Comparison of ENCODE assay signal across 21 cellular contexts in genomic region chr11:34674038-34674437, GRCh38. TPM values are rescaled to one million over a fixed set of nuclear protein-coding genes. Genes with fewer than 3 reads are reported as not detected.
DNase-seq lines count a peak whose midpoint lies in the region; ATAC-seq, FAIRE-seq and TF ChIP-seq lines count a peak whose summit lies in the region.
"Had no signal": no experiment of that assay in that cellular context is flagged by ENCODE, and none has a peak within 500 bp of the region (broad histone marks: within the 10 kb centered on the region; RNA-seq: fewer than 3 reads in every experiment).

No MANE protein-coding gene starts in this region.

- H3K4me3 ChIP-seq in HEK293 (ENCODE audit: low read depth, low read length) = no peak overlapping the region
- H3K4me3 ChIP-seq: A549; BLaER1 treated with 17β-estradiol and CSF1 and Interleukin-3, amounts not matched to agents 10 nM and 100 nM had no signal

- H3K9me3 ChIP-seq in HEK293 (ENCODE audit: control insufficient read depth, insufficient read depth, low read depth, low read length) = no peaks in the 10 kb centered on the region
- H3K9me3 ChIP-seq: A549; BLaER1 treated with 17β-estradiol and CSF1 and Interleukin-3, amounts not matched to agents 10 nM and 100 nM; Caco-2 had no signal

- H3K4me3 Mint-ChIP-seq in activated CD8-positive, alpha-beta T cell treated with anti-CD3 and anti-CD28 coated beads for 36 hours = no peak overlapping the region
- no peak overlapping the region for H3K4me3 Mint-ChIP-seq in activated naive CD8-positive, alpha-beta T cell treated with anti-CD3 and anti-CD28 coated beads, Interleukin-2, amount 50 U/mL, for 24 hours
- H3K4me3 Mint-ChIP-seq: B cell; CD4-positive, alpha-beta T cell; CD8-positive, alpha-beta T cell had no signal

- intact Hi-C loops in activated CD8-positive, alpha-beta T cell treated with anti-CD3 and anti-CD28 coated beads for 36 hours (cut with micrococcal nuclease) = no loop called here

- POLR2A ChIA-PET in HEK293 (lab: Yijun Ruan, JAX) = no interaction called here
- POLR2A ChIA-PET in activated CD8-positive, alpha-beta T cell treated with anti-CD3 and anti-CD28 coated beads for 36 hours (lab: Charles Lee) = no interaction called here

- H3K36me3 ChIP-seq in HEK293 (ENCODE audit: control insufficient read depth in 2 of 2, insufficient read depth in 1 of 2, low read length in 2 of 2) = no peaks in the 10 kb centered on the region
- H3K36me3 ChIP-seq: BLaER1 treated with 17β-estradiol and CSF1 and Interleukin-3, amounts not matched to agents 10 nM and 100 nM had no signal

- CTCF ChIA-PET in HEK293 (lab: Yijun Ruan, JAX) = no interaction called here
- CTCF ChIA-PET in activated CD8-positive, alpha-beta T cell treated with anti-CD3 and anti-CD28 coated beads for 36 hours (lab: Charles Lee) = no interaction called here

- no peak overlapping the region for H3K27ac Mint-ChIP-seq in activated CD8-positive, alpha-beta T cell treated with anti-CD3 and anti-CD28 coated beads for 36 hours
- H3K27ac Mint-ChIP-seq in activated naive CD8-positive, alpha-beta T cell treated with anti-CD3 and anti-CD28 coated beads, Interleukin-2, amount 50 U/mL, for 24 hours = no peak overlapping the region
- H3K27ac Mint-ChIP-seq: B cell; CD4-positive, alpha-beta T cell; CD8-positive, alpha-beta T cell had no signal

- no peak overlapping the region for H3K27ac ChIP-seq in HEK293 (ENCODE audit: extremely low read depth, low read depth, low read length)
- H3K27ac ChIP-seq: BLaER1 treated with 17β-estradiol and CSF1 and Interleukin-3, amounts not matched to agents 10 nM and 100 nM; C4-2B had no signal

- ATAC-seq in activated CD8-positive, alpha-beta T cell treated with anti-CD3 and anti-CD28 coated beads for 36 hours = no peak
- no peak for ATAC-seq in activated naive CD8-positive, alpha-beta T cell treated with anti-CD3 and anti-CD28 coated beads, Interleukin-2, amount 50 U/mL, for 24 hours
- ATAC-seq: A549; CD8-positive, alpha-beta T cell had no signal

- TF ChIP-seq CTCF in HEK293 (tag by site-specific recombination; IDR thresholded peaks at IDR 0.05) = no peak
- no peak for TF ChIP-seq CTCF in activated CD8-positive, alpha-beta T cell treated with anti-CD3 and anti-CD28 coated beads for 36 hours (IDR thresholded peaks at IDR 0.05)

- H3K27me3 Mint-ChIP-seq in activated CD8-positive, alpha-beta T cell treated with anti-CD3 and anti-CD28 coated beads for 36 hours = peaks cover 39% of the 10 kb centered on the region
- peaks cover 29% of the 10 kb centered on the region for H3K27me3 Mint-ChIP-seq in activated naive CD8-positive, alpha-beta T cell treated with anti-CD3 and anti-CD28 coated beads, Interleukin-2, amount 50 U/mL, for 24 hours

- H3K9me3 Mint-ChIP-seq in activated CD8-positive, alpha-beta T cell treated with anti-CD3 and anti-CD28 coated beads for 36 hours = peaks cover 2% of the 10 kb centered on the region
- H3K9me3 Mint-ChIP-seq in activated naive CD8-positive, alpha-beta T cell treated with anti-CD3 and anti-CD28 coated beads, Interleukin-2, amount 50 U/mL, for 24 hours = peaks cover 5% of the 10 kb centered on the region
- H3K9me3 Mint-ChIP-seq: CD8-positive, alpha-beta T cell had no signal

- peak; percentile 66 for FAIRE-seq in A204.1 (lab: Jason Lieb, UNC)
- FAIRE-seq in TTC549 (lab: Jason Lieb, UNC) = peak; percentile 47
- FAIRE-seq: D721Med, GM12891, GM19239 had no signal

- no peaks in the 10 kb centered on the region for H3K4me1 ChIP-seq in HEK293 (ENCODE audit: control insufficient read depth, insufficient read depth, low read length)

- H3K36me3 Mint-ChIP-seq in activated CD8-positive, alpha-beta T cell treated with anti-CD3 and anti-CD28 coated beads for 36 hours (ENCODE audit: low read depth) = no peaks in the 10 kb centered on the region
- H3K36me3 Mint-ChIP-seq in activated naive CD8-positive, alpha-beta T cell treated with anti-CD3 and anti-CD28 coated beads, Interleukin-2, amount 50 U/mL, for 24 hours (ENCODE audit: low read depth) = no peaks in the 10 kb centered on the region
- H3K36me3 Mint-ChIP-seq: CD8-positive, alpha-beta T cell had no signal

- no peak for DNase-seq in activated CD8-positive, alpha-beta T cell treated with anti-CD3 and anti-CD28 coated beads for 36 hours
- no peak for DNase-seq in activated naive CD8-positive, alpha-beta T cell treated with anti-CD3 and anti-CD28 coated beads, Interleukin-2, amount 50 U/mL, for 24 hours
- DNase-seq in HPDE6-E6E7 (ENCODE audit: extremely low spot score) = no peak
- DNase-seq: 8988T; AML-193; Caco-2; Calu3; CD4-positive, alpha-beta T cell; CD8-positive, alpha-beta T cell; DMS79 treated with DMSO at 0.1 percent for 48 hours; GF-D8 had no signal

- no peaks in the 10 kb centered on the region for H3K4me1 Mint-ChIP-seq in activated CD8-positive, alpha-beta T cell treated with anti-CD3 and anti-CD28 coated beads for 36 hours (ENCODE audit: low read depth)
- no peaks in the 10 kb centered on the region for H3K4me1 Mint-ChIP-seq in activated naive CD8-positive, alpha-beta T cell treated with anti-CD3 and anti-CD28 coated beads, Interleukin-2, amount 50 U/mL, for 24 hours

TF ChIP-seq in HEK293, 187 proteins besides CTCF, POLR2A, EP300 and RAD21:
- peak; percentile 22; the same call in 1 of the 2 replicates for TF ChIP-seq ZNF121 (tag by site-specific recombination; IDR thresholded peaks at IDR 0.05)
- TF ChIP-seq, protein P1, sequence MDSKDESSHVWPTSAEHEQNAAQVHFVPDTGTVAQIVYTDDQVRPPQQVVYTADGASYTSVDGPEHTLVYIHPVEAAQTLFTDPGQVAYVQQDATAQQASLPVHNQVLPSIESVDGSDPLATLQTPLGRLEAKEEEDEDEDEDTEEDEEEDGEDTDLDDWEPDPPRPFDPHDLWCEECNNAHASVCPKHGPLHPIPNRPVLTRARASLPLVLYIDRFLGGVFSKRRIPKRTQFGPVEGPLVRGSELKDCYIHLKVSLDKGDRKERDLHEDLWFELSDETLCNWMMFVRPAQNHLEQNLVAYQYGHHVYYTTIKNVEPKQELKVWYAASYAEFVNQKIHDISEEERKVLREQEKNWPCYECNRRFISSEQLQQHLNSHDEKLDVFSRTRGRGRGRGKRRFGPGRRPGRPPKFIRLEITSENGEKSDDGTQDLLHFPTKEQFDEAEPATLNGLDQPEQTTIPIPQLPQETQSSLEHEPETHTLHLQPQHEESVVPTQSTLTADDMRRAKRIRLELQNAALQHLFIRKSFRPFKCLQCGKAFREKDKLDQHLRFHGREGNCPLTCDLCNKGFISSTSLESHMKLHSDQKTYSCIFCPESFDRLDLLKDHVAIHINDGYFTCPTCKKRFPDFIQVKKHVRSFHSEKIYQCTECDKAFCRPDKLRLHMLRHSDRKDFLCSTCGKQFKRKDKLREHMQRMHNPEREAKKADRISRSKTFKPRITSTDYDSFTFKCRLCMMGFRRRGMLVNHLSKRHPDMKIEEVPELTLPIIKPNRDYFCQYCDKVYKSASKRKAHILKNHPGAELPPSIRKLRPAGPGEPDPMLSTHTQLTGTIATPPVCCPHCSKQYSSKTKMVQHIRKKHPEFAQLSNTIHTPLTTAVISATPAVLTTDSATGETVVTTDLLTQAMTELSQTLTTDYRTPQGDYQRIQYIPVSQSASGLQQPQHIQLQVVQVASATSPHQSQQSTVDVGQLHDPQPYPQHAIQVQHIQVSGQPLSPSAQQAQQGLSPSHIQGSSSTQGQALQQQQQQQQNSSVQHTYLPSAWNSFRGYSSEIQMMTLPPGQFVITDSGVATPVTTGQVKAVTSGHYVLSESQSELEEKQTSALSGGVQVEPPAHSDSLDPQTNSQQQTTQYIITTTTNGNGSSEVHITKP (tag by site-specific recombination; IDR thresholded peaks at IDR 0.05) = no peak
- no peak for TF ChIP-seq ZNF610 (tag by site-specific recombination; IDR thresholded peaks at IDR 0.05; ENCODE audit: borderline replicate concordance)
- TF ChIP-seq KLF1 (tag by site-specific recombination; IDR thresholded peaks at IDR 0.05) = no peak

RNA-seq across cellular contexts. Expression of gene EHF, which starts 53.1 kb away (rescaled TPM):
- not detected for total RNA-seq in activated CD8-positive, alpha-beta T cell treated with anti-CD3 and anti-CD28 coated beads for 36 hours
- total RNA-seq: B cell; CD4-positive, alpha-beta T cell; CD8-positive, alpha-beta T cell had no signal
